In the genomic region with DNA sequence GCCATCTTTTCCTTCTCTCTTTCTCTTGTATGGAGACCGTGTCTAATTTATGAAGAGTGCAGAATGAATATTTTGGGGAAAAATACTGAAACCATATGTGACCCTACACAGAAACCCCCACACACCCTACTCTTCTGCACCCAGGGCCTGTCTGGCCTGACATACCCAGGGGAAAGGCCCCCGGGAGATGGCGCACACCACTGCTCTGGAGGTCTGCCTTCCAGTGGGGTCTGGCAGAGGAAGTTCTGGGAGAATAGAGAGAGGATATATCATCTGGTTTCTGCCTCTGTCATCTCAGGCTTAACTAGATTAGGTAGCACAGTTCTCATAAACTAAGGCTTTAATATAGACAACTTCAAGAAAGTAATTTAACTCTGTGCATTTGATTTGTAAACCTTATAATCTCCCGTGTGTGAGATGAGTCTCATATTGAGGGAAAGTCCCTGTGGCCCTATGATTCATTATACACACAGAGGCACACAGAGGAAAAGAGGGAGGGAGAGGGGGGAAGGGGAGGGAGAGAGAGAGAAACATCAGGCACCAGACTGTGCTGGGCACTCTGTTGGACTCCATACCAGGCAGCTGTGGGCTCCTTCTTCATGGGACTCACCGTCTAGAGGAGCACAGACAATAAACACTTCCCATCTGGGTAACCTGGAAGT, we compare ENCODE assay signal across 1 cellular context.
A peak's percentile ranks its signal among the peaks of the same experiment; 100 is the strongest.
TF ChIP-seq lines count a peak whose summit lies in the region.

No MANE protein-coding gene starts in this region.

TF ChIP-seq in IMR-90, 13 proteins besides CTCF, POLR2A, EP300 and RAD21 (continued from another document):
- TF ChIP-seq MAFK (IDR thresholded peaks at IDR 0.05; ENCODE audit: low read depth, low read length) = no peak
- TF ChIP-seq FOS (IDR thresholded peaks at IDR 0.05; ENCODE audit: low read depth, low read length) = peak; percentile 36; the same call in 1 of the 2 replicates
